Comparison of ENCODE assay signal across 1 cellular context in the genomic region with DNA sequence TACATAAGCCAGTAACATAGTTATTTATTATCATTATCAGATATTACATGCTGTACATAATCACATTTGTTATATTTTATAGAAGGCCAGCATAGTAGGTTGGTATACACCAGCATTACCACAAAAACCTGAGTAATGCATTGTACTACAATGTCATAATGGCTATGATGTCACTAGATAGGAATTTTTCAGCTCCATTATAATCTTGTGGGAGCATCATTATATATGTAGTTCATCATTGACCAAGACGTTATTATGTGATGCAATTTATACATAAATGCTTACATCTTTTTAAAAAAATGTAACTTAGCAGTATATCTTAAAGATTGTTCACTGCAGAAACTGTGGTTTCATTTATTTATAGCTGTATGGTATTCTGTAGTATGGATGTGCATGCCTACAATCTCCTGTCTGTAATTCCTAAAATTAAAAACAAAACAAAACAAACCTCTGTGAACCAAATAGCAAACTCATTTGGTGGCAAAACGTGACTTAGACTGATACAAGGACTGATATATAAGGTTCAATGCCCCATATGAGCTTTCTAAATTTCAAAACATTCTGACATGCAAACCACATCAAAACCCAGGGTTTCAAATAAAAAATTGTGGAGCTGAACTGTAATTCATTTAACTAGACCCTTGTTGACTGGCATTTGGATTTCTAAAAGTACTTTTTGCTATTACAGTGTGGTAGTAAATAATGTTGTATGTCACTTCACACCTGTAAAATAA.
TF ChIP-seq lines count a peak whose summit lies in the region.

No MANE protein-coding gene starts in this region.

TF ChIP-seq in IMR-90, 13 proteins besides CTCF, POLR2A, EP300 and RAD21 (continued from another document):
- no peak for TF ChIP-seq ELK1 (IDR thresholded peaks at IDR 0.05; ENCODE audit: borderline replicate concordance, low read depth, low read length)
- no peak for TF ChIP-seq MXI1 (IDR thresholded peaks at IDR 0.05; ENCODE audit: borderline replicate concordance, low read depth, low read length)
